ENCODE assay signal across 9 cellular contexts in genomic region chr5:6766558-6767191, GRCh38. TPM values are rescaled to one million over a fixed set of nuclear protein-coding genes. Genes with fewer than 3 reads are reported as not detected.
DNase-seq lines count a peak whose midpoint lies in the region; TF ChIP-seq lines count a peak whose summit lies in the region.
"Had no signal": no experiment of that assay in that cellular context is flagged by ENCODE, and none has a peak within 500 bp of the region (broad histone marks: within the 10 kb centered on the region; RNA-seq: fewer than 3 reads in every experiment).

No MANE protein-coding gene starts in this region.

- no peak overlapping the region for H3K14ac ChIP-seq in mesenchymal stem cell (ENCODE audit: low read length in 2 of 2)

- no peak overlapping the region for H3K4me3 Mint-ChIP-seq in T-helper 2 cell treated with Interferon-gamma antibody and Interleukin-4, amounts not matched to agents 5 μg/mL and 100 μg/mL, for 36 hours
- no peak overlapping the region for H3K4me3 Mint-ChIP-seq in type B pancreatic cell

- H3K4me2 ChIP-seq in mesenchymal stem cell (ENCODE audit: low read length, poor library complexity, severe bottlenecking), result peak overlapping the region; percentile 38

- H3K36me3 Mint-ChIP-seq in T-helper 2 cell treated with Interferon-gamma antibody and Interleukin-4, amounts not matched to agents 5 μg/mL and 100 μg/mL, for 36 hours (ENCODE audit: low read depth), result no peaks in the 10 kb centered on the region
- H3K36me3 Mint-ChIP-seq in type B pancreatic cell, result no peaks in the 10 kb centered on the region

- no peak overlapping the region for H2BK12ac ChIP-seq in mesenchymal stem cell (ENCODE audit: low read length in 2 of 2)

- no peak overlapping the region for H2AK5ac ChIP-seq in mesenchymal stem cell (ENCODE audit: low read length, severe bottlenecking)

- no peak overlapping the region for H3K18ac ChIP-seq in mesenchymal stem cell (ENCODE audit: low read depth in 1 of 2, low read length in 2 of 2)

- peak; percentile 59 for DNase-seq in SIG-M5 treated with dmso at 0.1 percent for 504 hours (lab: John Stamatoyannopoulos, UW; ENCODE audit: unreplicated experiment)
- DNase-seq in SIG-M5 (lab: John Stamatoyannopoulos, UW), result no peak
- DNase-seq in NCI-H1105 (lab: John Stamatoyannopoulos, UW), result peak; percentile 97
- peak; percentile 42 for DNase-seq in T-helper 2 cell treated with Interferon-gamma antibody and Interleukin-4, amounts not matched to agents 5 μg/mL and 100 μg/mL, for 36 hours (ENCODE audit: low spot score)
- peak; percentile 46 for DNase-seq in cerebellum (ENCODE audit: low spot score)
- peak; percentile 52 for DNase-seq in mesenchymal stem cell
- peak; percentile 59 for DNase-seq in stimulated activated CD8-positive, alpha-beta memory T cell treated with anti-CD3 and anti-CD28 coated beads, Interleukin-4, amount 100 ng/mL, for 48 hours
- DNase-seq in type B pancreatic cell (ENCODE audit: extremely low spot score, unreplicated experiment), result no peak

- peaks cover 7% of the 10 kb centered on the region for H3K4me1 Mint-ChIP-seq in T-helper 2 cell treated with Interferon-gamma antibody and Interleukin-4, amounts not matched to agents 5 μg/mL and 100 μg/mL, for 36 hours (ENCODE audit: low read depth)
- H3K4me1 Mint-ChIP-seq in type B pancreatic cell (ENCODE audit: unreplicated experiment), result peaks cover 4% of the 10 kb centered on the region

- no peaks in the 10 kb centered on the region for H3K27me3 Mint-ChIP-seq in T-helper 2 cell treated with Interferon-gamma antibody and Interleukin-4, amounts not matched to agents 5 μg/mL and 100 μg/mL, for 36 hours (ENCODE audit: low read depth)
- H3K27me3 Mint-ChIP-seq in type B pancreatic cell, result no peaks in the 10 kb centered on the region

- no peak overlapping the region for H4K8ac ChIP-seq in mesenchymal stem cell (ENCODE audit: low read length)

- H3K23ac ChIP-seq in mesenchymal stem cell (ENCODE audit: low read length in 2 of 2), result no peak overlapping the region

- 85% methylated on average over 15 of the region's 15 CpGs for WGBS in mesenchymal stem cell

- H3K4me3 ChIP-seq in mesenchymal stem cell (ENCODE audit: insufficient read depth in 1 of 2, low read depth in 1 of 2, low read length in 2 of 2), result no peak overlapping the region

- no peak overlapping the region for H2BK5ac ChIP-seq in mesenchymal stem cell (ENCODE audit: low read depth, low read length, poor library complexity, severe bottlenecking)

- H3K27ac Mint-ChIP-seq in T-helper 2 cell treated with Interferon-gamma antibody and Interleukin-4, amounts not matched to agents 5 μg/mL and 100 μg/mL, for 36 hours, result no peak overlapping the region
- no peak overlapping the region for H3K27ac Mint-ChIP-seq in type B pancreatic cell

- peak overlapping the region; percentile 67 for H3K27ac ChIP-seq in mesenchymal stem cell (ENCODE audit: low read length, poor library complexity, severe bottlenecking)
- H3K27ac ChIP-seq: 22Rv1 had no signal

- H4K91ac ChIP-seq in mesenchymal stem cell (ENCODE audit: low read length), result no peak overlapping the region

- TF ChIP-seq CTCF in type B pancreatic cell (conservative IDR thresholded peaks at IDR 0.05), result no peak

- H3K79me1 ChIP-seq in mesenchymal stem cell (replicated peaks; ENCODE audit: low read length, poor library complexity, severe bottlenecking), result no peaks in the 10 kb centered on the region

- no peaks in the 10 kb centered on the region for H3K9me3 ChIP-seq in mesenchymal stem cell (ENCODE audit: control insufficient read depth, low read length)

- no peak overlapping the region for H2BK120ac ChIP-seq in mesenchymal stem cell (ENCODE audit: low read depth, low read length)

- H3K27me3 ChIP-seq in mesenchymal stem cell (ENCODE audit: control insufficient read depth in 1 of 2, insufficient read depth in 1 of 2, low read length in 2 of 2), result no peaks in the 10 kb centered on the region

- H3K9ac ChIP-seq in mesenchymal stem cell (ENCODE audit: low read length), result no peak overlapping the region

- H3K36me3 ChIP-seq in mesenchymal stem cell (ENCODE audit: control insufficient read depth in 1 of 2, insufficient read depth in 2 of 2, low read depth in 1 of 2, low read length in 2 of 2), result peaks cover 4 to 9% of the 10 kb centered on the region in 2 experiments

- no peak overlapping the region for H3K4ac ChIP-seq in mesenchymal stem cell (ENCODE audit: low read depth in 1 of 2, low read length in 2 of 2)

- no peaks in the 10 kb centered on the region for H3K9me3 Mint-ChIP-seq in T-helper 2 cell treated with Interferon-gamma antibody and Interleukin-4, amounts not matched to agents 5 μg/mL and 100 μg/mL, for 36 hours
- H3K9me3 Mint-ChIP-seq in type B pancreatic cell, result no peaks in the 10 kb centered on the region

- no peak overlapping the region for H2AFZ ChIP-seq in mesenchymal stem cell (ENCODE audit: low read depth, low read length)

- H3K4me1 ChIP-seq in mesenchymal stem cell (ENCODE audit: control insufficient read depth, insufficient read depth, low read depth, low read length), result peaks cover 14% of the 10 kb centered on the region

- H2BK15ac ChIP-seq in mesenchymal stem cell (ENCODE audit: low read depth, poor library complexity, severe bottlenecking), result no peak overlapping the region

RNA-seq across cellular contexts. Expression of gene TENT4A, which starts 53.4 kb away (rescaled TPM):
- total RNA-seq in cerebellum (34.5 TPM), type B pancreatic cell (ENCODE audit: low replicate concordance) (21.7 and 34.1 TPM in 2 replicates)
- polyA plus RNA-seq in mesenchymal stem cell (2013, experiment 1 of 2), result 18.7 TPM
- polyA plus RNA-seq in mesenchymal stem cell (2013, experiment 2 of 2), result 19.1 TPM

Comparison
In these comparisons a context has a peak if more than half of its experiments do, and no peak if none do; other contexts are left out.
1. DNase-seq: peak in SIG-M5 treated with dmso at 0.1 percent for 504 hours (single experiment), NCI-H1105 (single experiment), T-helper 2 cell treated with Interferon-gamma antibody and Interleukin-4, amounts not matched to agents 5 μg/mL and 100 μg/mL, for 36 hours (single experiment), cerebellum (single experiment), mesenchymal stem cell (single experiment) and stimulated activated CD8-positive, alpha-beta memory T cell treated with anti-CD3 and anti-CD28 coated beads, Interleukin-4, amount 100 ng/mL, for 48 hours (single experiment); none in SIG-M5 (single experiment) and type B pancreatic cell (single experiment).